Comparison of ENCODE assay signal across 3 cellular contexts in the genomic region with DNA sequence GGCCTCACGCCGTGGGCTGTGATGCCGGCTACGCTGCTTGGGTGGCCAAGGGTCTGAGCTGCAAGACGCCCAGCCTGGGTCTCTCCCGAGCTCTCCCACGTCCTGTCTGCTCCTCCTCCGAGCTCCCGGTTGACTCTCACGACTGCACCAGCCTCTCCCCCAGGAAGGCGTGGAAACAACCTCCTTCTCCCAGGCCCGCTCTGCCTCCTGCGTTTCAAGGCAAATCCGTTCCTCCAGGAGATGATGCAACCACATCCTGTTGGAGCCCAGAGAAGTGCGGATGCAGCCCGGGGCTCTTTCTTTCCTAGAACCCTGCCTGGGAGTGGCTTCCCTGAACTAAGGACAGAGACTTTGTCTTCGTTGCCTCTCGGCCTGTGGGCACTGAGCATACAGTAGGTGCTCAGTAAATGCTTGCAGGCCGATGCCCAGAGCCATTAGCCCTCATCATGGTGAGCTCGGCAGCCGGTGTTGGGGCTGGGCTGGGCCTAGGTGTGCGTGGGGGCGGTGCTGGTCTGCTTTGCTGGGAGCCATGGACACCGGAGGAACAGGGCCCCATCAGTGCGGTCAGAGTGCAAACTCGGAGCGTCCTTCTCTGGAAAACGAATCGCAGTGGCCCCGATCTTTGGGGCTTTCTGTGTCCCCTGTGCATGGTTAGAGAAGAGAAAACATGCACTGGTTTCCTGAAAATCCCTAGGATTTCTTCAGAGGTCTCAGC. TPM values are rescaled to one million over a fixed set of nuclear protein-coding genes. Genes with fewer than 3 reads are reported as not detected.
"Had no signal": no experiment of that assay in that cellular context is flagged by ENCODE, and none has a peak within 500 bp of the region (broad histone marks: within the 10 kb centered on the region; RNA-seq: fewer than 3 reads in every experiment).

No MANE protein-coding gene starts in this region.

RNA-seq across cellular contexts. Expression of gene DNMT3L, which starts 59.0 kb away (rescaled TPM):
- total RNA-seq: HT-29, NCI-H460, SJSA1 had no signal
